In genomic region chr18:36737321-36737720, GRCh38 we compare ENCODE assay signal across 24 cellular contexts.
"Had no signal": no experiment of that assay in that cellular context is flagged by ENCODE, and none has a peak within 500 bp of the region (broad histone marks: within the 10 kb centered on the region; RNA-seq: fewer than 3 reads in every experiment).

No MANE protein-coding gene starts in this region.

- H3K27ac ChIP-seq: left lung, lower lobe of right lung, parathyroid adenoma, psoas muscle, right lobe of liver, tibial nerve, uterus had no signal

- DNase-seq: hypothalamus; immature natural killer cell; kidney; left colon; left lung; lower lobe of right lung; mammary epithelial cell; mesenchymal stem cell; naive thymus-derived CD8-positive, alpha-beta T cell; nucleus accumbens; psoas muscle; right lobe of liver; stimulated activated CD4-positive, alpha-beta T cell treated with anti-CD3 and anti-CD28 coated beads, Interleukin-1b, Interleukin-23, amount 100 ng/mL, for 48 hours; stimulated activated CD4-positive, alpha-beta T cell treated with anti-CD3 and anti-CD28 coated beads, Interleukin-2, amount 100 ng/mL, for 48 hours; stimulated activated CD4-positive, alpha-beta T cell treated with anti-CD3 and anti-CD28 coated beads, Interleukin-4, amount 100 ng/mL, for 4 hours; stimulated activated CD8-positive, alpha-beta memory T cell treated with anti-CD3 and anti-CD28 coated beads, Interleukin-4, amount 100 ng/mL, for 48 hours; stimulated activated naive CD4-positive, alpha-beta T cell treated with Interleukin-2 at 50 U/mL for 16 hours; stimulated activated naive CD8-positive, alpha-beta T cell treated with anti-CD3 and anti-CD28 coated beads, Interleukin-15, amount 100 ng/mL, for 72 hours; substantia nigra; uterus had no signal

- H3K36me3 ChIP-seq: left lung, lower lobe of right lung, right lobe of liver, uterus had no signal

- H3K4me2 ChIP-seq: smooth muscle cell had no signal

- H2AFZ ChIP-seq: parathyroid adenoma had no signal

- H3K27me3 ChIP-seq: left lung, right lobe of liver, tibial nerve, uterus had no signal

- H3K79me2 ChIP-seq: parathyroid adenoma had no signal

- H3K4me3 ChIP-seq: left lung, lower lobe of right lung, psoas muscle, right lobe of liver, smooth muscle cell, tibial nerve, uterus had no signal

- ATAC-seq: left colon; left lung; lower lobe of right lung; naive thymus-derived CD8-positive, alpha-beta T cell; psoas muscle; right lobe of liver; stimulated activated memory B cell treated with anti-CD40 and anti-IgM and Interleukin-4, amounts not matched to agents 10 μg/mL and 1 μg/mL and 100 μg/mL, for 72 hours; stimulated activated naive CD8-positive, alpha-beta T cell treated with anti-CD3 and anti-CD28 coated beads, Interleukin-15, amount 100 ng/mL, for 72 hours had no signal

- H3K4me1 ChIP-seq: left lung, lower lobe of right lung, parathyroid adenoma, psoas muscle, right lobe of liver, tibial nerve, uterus had no signal

- H3K9me3 ChIP-seq: lower lobe of right lung, psoas muscle, right lobe of liver, uterus had no signal
